ENCODE assay signal across 14 cellular contexts in genomic region chr9:109512170-109512756, GRCh38. TPM values are rescaled to one million over a fixed set of nuclear protein-coding genes. Genes with fewer than 3 reads are reported as not detected.
"Had no signal": no experiment of that assay in that cellular context is flagged by ENCODE, and none has a peak within 500 bp of the region (broad histone marks: within the 10 kb centered on the region; RNA-seq: fewer than 3 reads in every experiment).

No MANE protein-coding gene starts in this region.

- H2AFZ ChIP-seq: hepatocyte, parathyroid adenoma had no signal

- H3K4me3 ChIP-seq: coronary artery, esophagus squamous epithelium, hepatocyte, thoracic aorta had no signal

- H3K4me2 ChIP-seq: hepatocyte had no signal

- H3K27me3 ChIP-seq: brain microvascular endothelial cell, esophagus squamous epithelium, hepatocyte had no signal

- H3K36me3 ChIP-seq: brain microvascular endothelial cell, esophagus squamous epithelium, thoracic aorta had no signal

- H3K9me3 ChIP-seq: esophagus squamous epithelium, thoracic aorta had no signal

- ATAC-seq: left lobe of liver; stimulated activated effector memory CD8-positive, alpha-beta T cell treated with anti-CD3 and anti-CD28 coated beads, Interleukin-12 subunit alpha, Interleukin-12 subunit beta, amount 100 ng/mL, for 72 hours; WTC11 had no signal

- H3K9ac ChIP-seq: parathyroid adenoma had no signal

- H3K27ac ChIP-seq: brain microvascular endothelial cell, coronary artery, hepatocyte, parathyroid adenoma, thoracic aorta had no signal

- H3K79me2 ChIP-seq: hepatocyte, parathyroid adenoma had no signal

- H3K4me1 ChIP-seq: parathyroid adenoma had no signal

- DNase-seq: activated CD4-positive, alpha-beta T cell treated with anti-CD3 and anti-CD28 coated beads for 48 hours; activated CD8-positive, alpha-beta memory T cell treated with anti-CD3 and anti-CD28 coated beads for 24 hours; activated naive CD8-positive, alpha-beta T cell treated with anti-CD3 and anti-CD28 coated beads, Interleukin-2, amount 10 ng/mL, durations not matched to agents 7 days and 5 days; brain microvascular endothelial cell; esophagus squamous epithelium; islet precursor cell; stimulated activated CD4-positive, alpha-beta T cell treated with anti-CD3 and anti-CD28 coated beads, Interleukin-12 subunit alpha, Interleukin-12 subunit beta, amount 100 ng/mL, for 4 hours had no signal

RNA-seq across cellular contexts. Expression of gene PTPN3, which starts 14.2 kb away (rescaled TPM):
- total RNA-seq: activated naive CD8-positive, alpha-beta T cell treated with anti-CD3 and anti-CD28 coated beads, Interleukin-2, amount 10 ng/mL, durations not matched to agents 7 days and 5 days had no signal
